In the genomic region with DNA sequence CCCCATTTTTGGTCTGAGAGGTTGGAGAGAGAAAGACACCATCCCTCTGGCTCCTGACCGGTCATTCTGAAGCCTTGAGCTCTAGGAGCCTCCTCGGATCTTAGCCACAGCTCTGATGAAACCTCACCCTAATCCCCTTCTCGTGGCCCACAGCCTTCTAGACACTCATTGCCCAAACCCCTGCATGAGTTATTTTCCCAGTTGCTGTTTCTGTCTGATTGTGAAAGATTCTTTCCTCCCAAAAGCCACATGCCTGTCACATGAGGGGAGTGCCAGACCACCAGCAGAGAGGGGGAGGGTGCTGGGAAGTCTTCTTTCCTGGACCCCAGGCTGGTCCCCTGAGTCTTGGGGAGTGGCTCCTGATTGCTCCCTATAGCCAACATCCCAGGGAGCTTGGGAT, we compare ENCODE assay signal across 8 cellular contexts. TPM values are rescaled to one million over a fixed set of nuclear protein-coding genes. Genes with fewer than 3 reads are reported as not detected.
DNase-seq lines count a peak whose midpoint lies in the region; ATAC-seq, FAIRE-seq and TF ChIP-seq lines count a peak whose summit lies in the region.

No MANE protein-coding gene starts in this region.

- H3K27ac Mint-ChIP-seq in CD4-positive, alpha-beta T cell: no peak overlapping the region
- H3K27ac Mint-ChIP-seq in astrocyte (ENCODE audit: unreplicated experiment): peak overlapping the region; percentile 24
- H3K27ac Mint-ChIP-seq in mesothelial cell of epicardium: no peak overlapping the region
- H3K27ac Mint-ChIP-seq in progenitor cell of endocrine pancreas: no peak overlapping the region

- H4K20me1 ChIP-seq in astrocyte (ENCODE audit: insufficient read depth, low read length): no peaks in the 10 kb centered on the region

- H3K9me3 Mint-ChIP-seq in CD4-positive, alpha-beta T cell: no peaks in the 10 kb centered on the region
- no peaks in the 10 kb centered on the region for H3K9me3 Mint-ChIP-seq in astrocyte (ENCODE audit: unreplicated experiment)
- no peaks in the 10 kb centered on the region for H3K9me3 Mint-ChIP-seq in mesothelial cell of epicardium
- no peaks in the 10 kb centered on the region for H3K9me3 Mint-ChIP-seq in progenitor cell of endocrine pancreas (ENCODE audit: low read depth)

- H3K27me3 ChIP-seq in CD4-positive, alpha-beta T cell (ENCODE audit: control insufficient read depth, insufficient read depth, low read length): no peaks in the 10 kb centered on the region
- no peaks in the 10 kb centered on the region for H3K27me3 ChIP-seq in astrocyte (ENCODE audit: insufficient read depth, low read length)
- H3K27me3 ChIP-seq in muscle layer of duodenum (ENCODE audit: low read depth, low read length): no peaks in the 10 kb centered on the region

- no peak for FAIRE-seq in astrocyte (lab: Jason Lieb, UNC)

- H3K4me1 Mint-ChIP-seq in CD4-positive, alpha-beta T cell (ENCODE audit: low read depth): peaks cover 28% of the 10 kb centered on the region
- peaks cover 5% of the 10 kb centered on the region for H3K4me1 Mint-ChIP-seq in astrocyte (ENCODE audit: low read depth, unreplicated experiment)
- H3K4me1 Mint-ChIP-seq in mesothelial cell of epicardium: peaks cover 4% of the 10 kb centered on the region
- no peaks in the 10 kb centered on the region for H3K4me1 Mint-ChIP-seq in progenitor cell of endocrine pancreas (ENCODE audit: low read depth)

- no peaks in the 10 kb centered on the region for H3K27me3 Mint-ChIP-seq in CD4-positive, alpha-beta T cell
- H3K27me3 Mint-ChIP-seq in astrocyte (ENCODE audit: low read depth, unreplicated experiment) (peaks cover 12% of the 10 kb centered on the region), mesothelial cell of epicardium (ENCODE audit: low read depth) (peaks cover 3% of the 10 kb centered on the region), progenitor cell of endocrine pancreas (peaks cover 47% of the 10 kb centered on the region)

- POLR2A ChIA-PET in CD4-positive, alpha-beta T cell (lab: Charles Lee): no interaction called here

- H3K36me3 Mint-ChIP-seq in CD4-positive, alpha-beta T cell (ENCODE audit: low read depth): no peaks in the 10 kb centered on the region
- H3K36me3 Mint-ChIP-seq in astrocyte (ENCODE audit: low read depth, unreplicated experiment): no peaks in the 10 kb centered on the region
- H3K36me3 Mint-ChIP-seq in mesothelial cell of epicardium: no peaks in the 10 kb centered on the region
- H3K36me3 Mint-ChIP-seq in progenitor cell of endocrine pancreas (ENCODE audit: insufficient read depth): no peaks in the 10 kb centered on the region

- H3K4me3 ChIP-seq in astrocyte (ENCODE audit: insufficient read depth, low read depth, low read length) (no peak overlapping the region), muscle layer of duodenum (ENCODE audit: low read depth in 1 of 2, low read length in 2 of 2) (no peak overlapping the region)

- TF ChIP-seq CTCF in CD4-positive, alpha-beta T cell (IDR thresholded peaks at IDR 0.05): no peak
- TF ChIP-seq CTCF in astrocyte (IDR thresholded peaks at IDR 0.05; ENCODE audit: insufficient read depth, low read depth, low read length) (no peak), mesothelial cell of epicardium (IDR thresholded peaks at IDR 0.05; ENCODE audit: unreplicated experiment) (no peak), progenitor cell of endocrine pancreas (IDR thresholded peaks at IDR 0.05; ENCODE audit: unreplicated experiment) (no peak)

- H3K9ac ChIP-seq in astrocyte (ENCODE audit: low read length): no peak overlapping the region

- H3K4me3 Mint-ChIP-seq in CD4-positive, alpha-beta T cell: no peak overlapping the region
- no peak overlapping the region for H3K4me3 Mint-ChIP-seq in astrocyte (ENCODE audit: unreplicated experiment)
- no peak overlapping the region for H3K4me3 Mint-ChIP-seq in mesothelial cell of epicardium
- H3K4me3 Mint-ChIP-seq in progenitor cell of endocrine pancreas (ENCODE audit: low read depth): no peak overlapping the region

- no peaks in the 10 kb centered on the region for H3K9me3 ChIP-seq in CD4-positive, alpha-beta T cell (ENCODE audit: control insufficient read depth, low read length)
- H3K9me3 ChIP-seq in astrocyte (ENCODE audit: insufficient read depth, low read depth, low read length) (no peaks in the 10 kb centered on the region), muscle layer of duodenum (ENCODE audit: control insufficient read depth in 1 of 2, low read length in 2 of 2) (no peaks in the 10 kb centered on the region)

- CTCF ChIA-PET in CD4-positive, alpha-beta T cell (lab: Charles Lee): interaction anchor here (2.9 kb wide), 1 partner anchor 10 kb away, joined by 9 read pairs; no protein-coding TSS in a partner anchor

- no peak for ATAC-seq in CD4-positive, alpha-beta T cell (ENCODE audit: poor library complexity)
- ATAC-seq in HG03039 (IDR thresholded peaks at IDR 0.05; ENCODE audit: unreplicated experiment): peak; percentile 3

- peak overlapping the region; percentile 4 for H3K27ac ChIP-seq in CD4-positive, alpha-beta T cell (ENCODE audit: low read depth, low read length)
- no peak overlapping the region for H3K27ac ChIP-seq in astrocyte (ENCODE audit: low read depth, low read length)
- H3K27ac ChIP-seq in muscle layer of duodenum (ENCODE audit: low read length): peak overlapping the region; percentile 39

- peak overlapping the region; percentile 38 for H3K4me2 ChIP-seq in astrocyte (ENCODE audit: low read length)

- no peak overlapping the region for H2AFZ ChIP-seq in astrocyte (ENCODE audit: low read depth, low read length)

- peaks cover 8% of the 10 kb centered on the region for H3K4me1 ChIP-seq in astrocyte (ENCODE audit: insufficient read depth, low read length)
- H3K4me1 ChIP-seq in muscle layer of duodenum (ENCODE audit: control insufficient read depth in 1 of 2, insufficient read depth in 2 of 2, low read length in 2 of 2): peaks cover 4 to 19% of the 10 kb centered on the region in 2 donors

- intact Hi-C loops in CD4-positive, alpha-beta T cell (cut with DNase I, micrococcal nuclease): no loop called here

- no peaks in the 10 kb centered on the region for H3K79me2 ChIP-seq in astrocyte (ENCODE audit: insufficient read depth, low read length)

- H3K36me3 ChIP-seq in astrocyte (ENCODE audit: insufficient read depth, low read length) (no peaks in the 10 kb centered on the region), muscle layer of duodenum (ENCODE audit: control insufficient read depth in 1 of 2, insufficient read depth in 2 of 2, low read length in 2 of 2) (no peaks in the 10 kb centered on the region)

- no peak for DNase-seq in CD4-positive, alpha-beta T cell
- DNase-seq in astrocyte (ENCODE audit: low read depth) (no peak), HuH-7 (ENCODE audit: low spot score) (no peak), mesothelial cell of epicardium (ENCODE audit: low spot score in 2 of 2, unreplicated experiment in 2 of 2) (no peak), progenitor cell of endocrine pancreas (ENCODE audit: low spot score, unreplicated experiment) (no peak), NCI-H187 treated with DMSO at 0.1 percent for 48 hours (lab: John Stamatoyannopoulos, UW) (no peak)

RNA-seq across cellular contexts. Expression of gene ABR, which starts 17.6 kb away (rescaled TPM):
- 10 to 100 TPM; 72.4 to 74.8 TPM for total RNA-seq in CD4-positive, alpha-beta T cell
- total RNA-seq in astrocyte: 70.9 and 85.0 TPM in 2 replicates
- 63.9 to 70.1 TPM (median 69.3 TPM) in 3 replicates for total RNA-seq in mesothelial cell of epicardium
- 61.0 and 64.6 TPM in 2 replicates for total RNA-seq in progenitor cell of endocrine pancreas
